ENCODE assay signal across 27 cellular contexts in genomic region chr20:56967916-56968315, GRCh38.
"Had no signal": no experiment of that assay in that cellular context is flagged by ENCODE, and none has a peak within 500 bp of the region (broad histone marks: within the 10 kb centered on the region; RNA-seq: fewer than 3 reads in every experiment).

No MANE protein-coding gene starts in this region.

- H3K27ac ChIP-seq: ascending aorta, breast epithelium, cardiac muscle cell, colonic mucosa, epithelial cell of prostate, heart left ventricle had no signal

- ATAC-seq: activated naive CD4-positive, alpha-beta T cell treated with anti-CD3 and anti-CD28 coated beads, Interleukin-2, amount 50 U/mL, for 72 hours; activated T-cell treated with anti-CD3 and anti-CD28 coated beads, Interleukin-2, amount 50 U/mL, for 72 hours; heart left ventricle had no signal

- H3K36me3 ChIP-seq: ascending aorta, breast epithelium, cardiac muscle cell, colonic mucosa, heart left ventricle had no signal

- H3K27ac Mint-ChIP-seq: activated CD4-positive, alpha-beta memory T cell treated with anti-CD3 and anti-CD28 coated beads, Interleukin-2, amount 10 ng/mL, durations not matched to agents 7 days and 5 days; activated CD4-positive, alpha-beta T cell treated with anti-CD3 and anti-CD28 coated beads, Interleukin-2, amount 10 ng/mL, durations not matched to agents 7 days and 5 days; activated naive CD4-positive, alpha-beta T cell treated with anti-CD3 and anti-CD28 coated beads, Interleukin-2, amount 10 ng/mL, durations not matched to agents 7 days and 5 days; activated naive CD4-positive, alpha-beta T cell treated with anti-CD3 and anti-CD28 coated beads, Interleukin-2, amount 50 U/mL, for 72 hours; activated naive CD8-positive, alpha-beta T cell treated with anti-CD3 and anti-CD28 coated beads, Interleukin-2, amount 10 ng/mL, durations not matched to agents 7 days and 5 days; activated T-cell treated with anti-CD3 and anti-CD28 coated beads, Interleukin-2, amount 50 U/mL, for 24 hours; activated T-cell treated with anti-CD3 and anti-CD28 coated beads, Interleukin-2, amount 50 U/mL, for 72 hours had no signal

- H3K4me3 ChIP-seq: ascending aorta, breast epithelium, cardiac muscle cell, colonic mucosa, heart left ventricle had no signal

- H3K4me1 Mint-ChIP-seq: activated CD4-positive, alpha-beta memory T cell treated with anti-CD3 and anti-CD28 coated beads, Interleukin-2, amount 10 ng/mL, durations not matched to agents 7 days and 5 days; activated CD4-positive, alpha-beta T cell treated with anti-CD3 and anti-CD28 coated beads, Interleukin-2, amount 10 ng/mL, durations not matched to agents 7 days and 5 days; activated naive CD4-positive, alpha-beta T cell treated with anti-CD3 and anti-CD28 coated beads, Interleukin-2, amount 10 ng/mL, durations not matched to agents 7 days and 5 days; activated naive CD8-positive, alpha-beta T cell treated with anti-CD3 and anti-CD28 coated beads, Interleukin-2, amount 10 ng/mL, durations not matched to agents 7 days and 5 days; brain had no signal

- H3K27me3 ChIP-seq: ascending aorta, colonic mucosa had no signal

- H3K36me3 Mint-ChIP-seq: activated naive CD4-positive, alpha-beta T cell treated with anti-CD3 and anti-CD28 coated beads, Interleukin-2, amount 10 ng/mL, durations not matched to agents 7 days and 5 days; activated naive CD4-positive, alpha-beta T cell treated with anti-CD3 and anti-CD28 coated beads, Interleukin-2, amount 50 U/mL, for 72 hours; activated naive CD8-positive, alpha-beta T cell treated with anti-CD3 and anti-CD28 coated beads, Interleukin-2, amount 10 ng/mL, durations not matched to agents 7 days and 5 days; brain had no signal

- H3K4me1 ChIP-seq: ascending aorta, breast epithelium, colonic mucosa, heart left ventricle had no signal

- H3K9me3 Mint-ChIP-seq: activated CD4-positive, alpha-beta T cell treated with anti-CD3 and anti-CD28 coated beads, Interleukin-2, amount 10 ng/mL, durations not matched to agents 7 days and 5 days; activated naive CD4-positive, alpha-beta T cell treated with anti-CD3 and anti-CD28 coated beads, Interleukin-2, amount 10 ng/mL, durations not matched to agents 7 days and 5 days; activated naive CD4-positive, alpha-beta T cell treated with anti-CD3 and anti-CD28 coated beads, Interleukin-2, amount 50 U/mL, for 72 hours; activated T-cell treated with anti-CD3 and anti-CD28 coated beads, Interleukin-2, amount 50 U/mL, for 24 hours; activated T-cell treated with anti-CD3 and anti-CD28 coated beads, Interleukin-2, amount 50 U/mL, for 72 hours had no signal

- DNase-seq: activated CD4-positive, alpha-beta memory T cell treated with anti-CD3 and anti-CD28 coated beads, Interleukin-2, amount 10 ng/mL, durations not matched to agents 7 days and 5 days; activated CD4-positive, alpha-beta T cell treated with anti-CD3 and anti-CD28 coated beads for 1 hour; activated CD4-positive, alpha-beta T cell treated with anti-CD3 and anti-CD28 coated beads for 4 hours; activated CD4-positive, alpha-beta T cell treated with anti-CD3 and anti-CD28 coated beads, Interleukin-2, amount 10 ng/mL, durations not matched to agents 7 days and 5 days; activated CD4-positive, alpha-beta T cell treated with anti-CD3 and anti-CD28 coated beads, Interleukin-2, amount 50 U/mL, for 4 hours; activated CD8-positive, alpha-beta memory T cell treated with anti-CD3 and anti-CD28 coated beads, Interleukin-2, amount 50 U/mL, for 48 hours; activated gamma-delta T cell; activated naive CD4-positive, alpha-beta T cell; activated naive CD4-positive, alpha-beta T cell treated with anti-CD3 and anti-CD28 coated beads, Interleukin-2, amount 10 ng/mL, durations not matched to agents 7 days and 5 days; activated naive CD8-positive, alpha-beta T cell treated with anti-CD3 and anti-CD28 coated beads, Interleukin-2, amount 10 ng/mL, durations not matched to agents 7 days and 5 days; activated T-cell treated with anti-CD3 and anti-CD28 coated beads for 4 hours; activated T-cell treated with anti-CD3 and anti-CD28 coated beads, Interleukin-2, amount 50 U/mL, for 24 hours; activated T-cell treated with anti-CD3 and anti-CD28 coated beads, Interleukin-2, amount 50 U/mL, for 72 hours; central memory CD4-positive, alpha-beta T cell; cerebellar nuclear complex; colonic mucosa; effector CD8-positive, alpha-beta T cell; foreskin fibroblast; glutamatergic neuron; heart left ventricle; T-helper 2 cell had no signal

- H3K4me3 Mint-ChIP-seq: activated CD4-positive, alpha-beta memory T cell treated with anti-CD3 and anti-CD28 coated beads, Interleukin-2, amount 10 ng/mL, durations not matched to agents 7 days and 5 days; activated CD4-positive, alpha-beta T cell treated with anti-CD3 and anti-CD28 coated beads, Interleukin-2, amount 10 ng/mL, durations not matched to agents 7 days and 5 days; activated naive CD4-positive, alpha-beta T cell treated with anti-CD3 and anti-CD28 coated beads, Interleukin-2, amount 10 ng/mL, durations not matched to agents 7 days and 5 days; activated naive CD8-positive, alpha-beta T cell treated with anti-CD3 and anti-CD28 coated beads, Interleukin-2, amount 10 ng/mL, durations not matched to agents 7 days and 5 days; activated T-cell treated with anti-CD3 and anti-CD28 coated beads, Interleukin-2, amount 50 U/mL, for 24 hours; activated T-cell treated with anti-CD3 and anti-CD28 coated beads, Interleukin-2, amount 50 U/mL, for 72 hours had no signal
